19 cellular contexts compared by ENCODE assay signal in the genomic region with DNA sequence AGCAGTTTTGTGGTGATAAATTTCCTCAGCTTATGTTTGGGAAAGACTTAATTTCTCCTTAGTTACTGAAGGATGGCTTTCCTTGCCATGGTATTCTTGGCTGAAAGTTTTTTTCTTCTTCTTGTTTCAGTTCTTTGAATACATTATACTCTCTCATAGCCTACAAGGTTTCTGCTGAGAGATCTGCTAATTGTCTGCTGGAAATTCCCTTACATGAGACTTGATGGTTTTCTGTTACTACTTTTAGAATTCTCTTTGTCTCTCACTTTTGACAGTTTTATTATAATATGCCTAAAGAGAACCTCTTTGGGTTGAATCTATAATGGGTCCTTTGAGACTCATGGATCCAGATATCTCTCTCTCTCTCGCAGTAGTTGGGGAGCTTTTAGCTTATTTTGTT.
DNase-seq lines count a peak whose midpoint lies in the region; ATAC-seq and TF ChIP-seq lines count a peak whose summit lies in the region.
"Had no signal": no experiment of that assay in that cellular context is flagged by ENCODE, and none has a peak within 500 bp of the region (broad histone marks: within the 10 kb centered on the region; RNA-seq: fewer than 3 reads in every experiment).

No MANE protein-coding gene starts in this region.

- H3K36me3 ChIP-seq in MM.1S (replicated peaks; ENCODE audit: insufficient read depth, low read length) (no peaks in the 10 kb centered on the region), neural cell (ENCODE audit: insufficient read depth, low read length) (no peaks in the 10 kb centered on the region)
- H3K36me3 ChIP-seq: BLaER1, HAP-1 had no signal

- H3K4me2 ChIP-seq in MM.1S (ENCODE audit: low read depth, low read length) (peak overlapping the region; percentile 38), neural cell (ENCODE audit: low read length) (no peak overlapping the region)
- H3K4me2 ChIP-seq: BLaER1 had no signal

- DNase-seq in GM13976 (ENCODE audit: low spot score) (peak; percentile 3), MM.1S (peak; percentile 67), cardiac septum (ENCODE audit: low spot score) (no peak), EL (no peak), NCI-H2227 treated with DMSO at 0.1 percent for 48 hours (lab: John Stamatoyannopoulos, UW) (no peak)
- DNase-seq: Caco-2; CD4-positive, CD25-positive, alpha-beta regulatory T cell; CD8-positive, alpha-beta T cell; DMS153; DMS79; GF-D8; GOT3; HFFc6 had no signal

- H3K9ac ChIP-seq in MM.1S (ENCODE audit: low read length) (no peak overlapping the region), neural cell (ENCODE audit: low read length) (no peak overlapping the region)
- H3K9ac ChIP-seq: BLaER1 had no signal

- peaks cover 19% of the 10 kb centered on the region for H3K4me1 ChIP-seq in MM.1S (ENCODE audit: low read length)
- H3K4me1 ChIP-seq: BLaER1, Caco-2, HAP-1 had no signal

- no peak for TF ChIP-seq CTCF in GM13976 (IDR thresholded peaks at IDR 0.05; ENCODE audit: borderline replicate concordance, control extremely low read depth, extremely low read depth, insufficient read depth, missing control alignments)
- TF ChIP-seq CTCF in MM.1S (IDR thresholded peaks at IDR 0.05; ENCODE audit: low read length) = no peak
- TF ChIP-seq CTCF in neural cell (IDR thresholded peaks at IDR 0.05; ENCODE audit: poor library complexity, severe bottlenecking) = no peak

- H3K27ac ChIP-seq in MM.1S (ENCODE audit: low read length) (peak overlapping the region; percentile 41; the same call in 1 of the 2 replicates), neural cell (ENCODE audit: low read length) (peak overlapping the region; percentile 13)
- H3K27ac ChIP-seq: 22Rv1, BLaER1, C4-2B had no signal

- H3K79me2 ChIP-seq in MM.1S (ENCODE audit: low read length) (no peaks in the 10 kb centered on the region), neural cell (replicated peaks; ENCODE audit: insufficient read depth, low read length) (no peaks in the 10 kb centered on the region)

- no peaks in the 10 kb centered on the region for H4K20me1 ChIP-seq in MM.1S (ENCODE audit: insufficient read depth, low read length)
- no peaks in the 10 kb centered on the region for H4K20me1 ChIP-seq in neural cell (ENCODE audit: insufficient read depth)
- H4K20me1 ChIP-seq: BLaER1 had no signal

- H2AFZ ChIP-seq in MM.1S (ENCODE audit: low read length) (no peak overlapping the region), neural cell (ENCODE audit: low read depth, low read length) (no peak overlapping the region)

- H3K4me3 ChIP-seq in MM.1S (ENCODE audit: low read length) (no peak overlapping the region; the same call in 1 of the 2 replicates), neural cell (ENCODE audit: low read length) (no peak overlapping the region)
- H3K4me3 ChIP-seq: BLaER1, HAP-1 had no signal

- peak; percentile 55 for ATAC-seq in GM18868 (IDR thresholded peaks at IDR 0.05; ENCODE audit: unreplicated experiment)
- ATAC-seq: CD8-positive, alpha-beta T cell had no signal

- H3F3A ChIP-seq in MM.1S (ENCODE audit: insufficient read depth, low read length) = peaks cover 10% of the 10 kb centered on the region
- H3F3A ChIP-seq in neural cell (ENCODE audit: insufficient read depth, low read length, poor library complexity, severe bottlenecking) = no peaks in the 10 kb centered on the region

- H3K27me3 ChIP-seq in MM.1S (replicated peaks; ENCODE audit: insufficient read depth, low read length) = no peaks in the 10 kb centered on the region
- no peaks in the 10 kb centered on the region for H3K27me3 ChIP-seq in neural cell (ENCODE audit: insufficient read depth, low read depth, low read length)
- H3K27me3 ChIP-seq: BLaER1 had no signal

- TF ChIP-seq EP300 in neural cell (conservative IDR thresholded peaks at IDR 0.05; ENCODE audit: poor library complexity, severe bottlenecking) = peak; percentile 38

- no peak for TF ChIP-seq RAD21 in neural cell (conservative IDR thresholded peaks at IDR 0.05)

- H3K9me2 ChIP-seq in MM.1S (replicated peaks; ENCODE audit: insufficient read depth, low read length) = no peaks in the 10 kb centered on the region
- no peaks in the 10 kb centered on the region for H3K9me2 ChIP-seq in neural cell (ENCODE audit: insufficient read depth, low read length)

- intact Hi-C loops in cardiac septum (cut with DNase I) = no loop called here

- in situ Hi-C loops in GM13976 (cut with MboI; ENCODE audit: low sequenced_read_pairs, unreplicated experiment) = no loop called here

- H3K9me3 ChIP-seq in MM.1S (replicated peaks; ENCODE audit: insufficient read depth, low read length) = no peaks in the 10 kb centered on the region
- no peaks in the 10 kb centered on the region for H3K9me3 ChIP-seq in neural cell (ENCODE audit: low read length)
- H3K9me3 ChIP-seq: BLaER1, Caco-2, HAP-1 had no signal

TF ChIP-seq in neural cell, 6 proteins besides CTCF, POLR2A, EP300 and RAD21:
- TF ChIP-seq TAF1 (IDR thresholded peaks at IDR 0.05; ENCODE audit: low read depth) (no peak), POLR2AphosphoS5 (IDR thresholded peaks at IDR 0.05) (no peak), MXI1 (conservative IDR thresholded peaks at IDR 0.05; ENCODE audit: poor library complexity, severe bottlenecking) (no peak), EZH2 (IDR thresholded peaks at IDR 0.05; ENCODE audit: borderline replicate concordance, insufficient read depth, low read length, poor library complexity, severe bottlenecking) (no peak), SMC3 (conservative IDR thresholded peaks at IDR 0.05; ENCODE audit: poor library complexity) (no peak)
- TF ChIP-seq, protein P1, sequence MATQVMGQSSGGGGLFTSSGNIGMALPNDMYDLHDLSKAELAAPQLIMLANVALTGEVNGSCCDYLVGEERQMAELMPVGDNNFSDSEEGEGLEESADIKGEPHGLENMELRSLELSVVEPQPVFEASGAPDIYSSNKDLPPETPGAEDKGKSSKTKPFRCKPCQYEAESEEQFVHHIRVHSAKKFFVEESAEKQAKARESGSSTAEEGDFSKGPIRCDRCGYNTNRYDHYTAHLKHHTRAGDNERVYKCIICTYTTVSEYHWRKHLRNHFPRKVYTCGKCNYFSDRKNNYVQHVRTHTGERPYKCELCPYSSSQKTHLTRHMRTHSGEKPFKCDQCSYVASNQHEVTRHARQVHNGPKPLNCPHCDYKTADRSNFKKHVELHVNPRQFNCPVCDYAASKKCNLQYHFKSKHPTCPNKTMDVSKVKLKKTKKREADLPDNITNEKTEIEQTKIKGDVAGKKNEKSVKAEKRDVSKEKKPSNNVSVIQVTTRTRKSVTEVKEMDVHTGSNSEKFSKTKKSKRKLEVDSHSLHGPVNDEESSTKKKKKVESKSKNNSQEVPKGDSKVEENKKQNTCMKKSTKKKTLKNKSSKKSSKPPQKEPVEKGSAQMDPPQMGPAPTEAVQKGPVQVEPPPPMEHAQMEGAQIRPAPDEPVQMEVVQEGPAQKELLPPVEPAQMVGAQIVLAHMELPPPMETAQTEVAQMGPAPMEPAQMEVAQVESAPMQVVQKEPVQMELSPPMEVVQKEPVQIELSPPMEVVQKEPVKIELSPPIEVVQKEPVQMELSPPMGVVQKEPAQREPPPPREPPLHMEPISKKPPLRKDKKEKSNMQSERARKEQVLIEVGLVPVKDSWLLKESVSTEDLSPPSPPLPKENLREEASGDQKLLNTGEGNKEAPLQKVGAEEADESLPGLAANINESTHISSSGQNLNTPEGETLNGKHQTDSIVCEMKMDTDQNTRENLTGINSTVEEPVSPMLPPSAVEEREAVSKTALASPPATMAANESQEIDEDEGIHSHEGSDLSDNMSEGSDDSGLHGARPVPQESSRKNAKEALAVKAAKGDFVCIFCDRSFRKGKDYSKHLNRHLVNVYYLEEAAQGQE (IDR thresholded peaks at IDR 0.05; ENCODE audit: borderline replicate concordance) = no peak

Comparison
In these comparisons a context has a peak if more than half of its experiments do, and no peak if none do; other contexts are left out.
1. DNase-seq: peak in GM13976 (single experiment) and MM.1S (single experiment); none in cardiac septum (single experiment), EL (single experiment) and NCI-H2227 treated with DMSO at 0.1 percent for 48 hours (single experiment).